ENCODE assay signal across 8 cellular contexts in the genomic region with DNA sequence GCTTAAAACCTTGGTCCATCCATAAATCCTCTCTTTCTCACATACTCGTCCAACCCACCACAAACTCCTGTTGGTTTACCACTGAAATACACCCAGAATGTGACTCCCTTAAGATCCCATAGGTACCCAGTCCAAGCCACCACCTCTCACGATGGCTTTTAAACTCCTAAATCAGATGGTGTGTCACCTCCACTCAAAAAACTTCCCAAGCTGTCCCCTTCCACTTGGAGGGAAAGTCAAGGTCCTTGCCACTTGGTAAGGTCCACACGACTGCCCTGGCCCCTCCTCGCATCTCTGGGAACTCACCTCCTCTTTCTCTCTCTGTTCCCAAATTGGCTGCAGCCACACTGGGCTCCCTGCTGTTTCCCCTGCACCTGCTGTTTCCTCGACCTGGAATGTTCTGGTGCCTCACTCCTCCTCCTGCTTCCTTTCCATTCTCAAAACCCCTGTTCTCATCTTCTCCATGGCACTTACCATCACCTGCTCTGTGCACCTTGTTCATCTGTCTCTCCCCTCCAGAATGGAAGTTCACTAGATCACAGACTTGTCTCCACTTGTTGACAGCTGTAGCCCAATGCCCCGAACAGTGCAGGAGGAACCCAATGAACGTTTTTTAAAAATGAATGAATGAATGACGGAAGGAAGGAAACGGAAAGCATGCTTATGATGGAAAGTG. TPM values are rescaled to one million over a fixed set of nuclear protein-coding genes. Genes with fewer than 3 reads are reported as not detected.
DNase-seq lines count a peak whose midpoint lies in the region; ATAC-seq and TF ChIP-seq lines count a peak whose summit lies in the region.

No MANE protein-coding gene starts in this region.

- POLR2A ChIA-PET in activated CD4-positive, alpha-beta T cell treated with anti-CD3 and anti-CD28 coated beads for 36 hours (lab: Charles Lee): interaction anchor here (1.5 kb wide), 1 partner anchor 17 kb away, joined by 3 read pairs; no protein-coding TSS in a partner anchor
- POLR2A ChIA-PET in MCF 10A (lab: Yijun Ruan, JAX): interaction anchor here (0.6 to 2.7 kb wide), 7 partner anchors 18 to 619 kb away, joined by 3 to 25 read pairs (median 3); partner anchors contain the start of gene ZFAND2A

- H3K27ac ChIP-seq in muscle layer of duodenum (ENCODE audit: low read length): no peak overlapping the region

- peaks cover 7 to 11% of the 10 kb centered on the region in 2 donors for H3K4me1 ChIP-seq in muscle layer of duodenum (ENCODE audit: control insufficient read depth in 1 of 2, insufficient read depth in 2 of 2, low read length in 2 of 2)

- peak overlapping the region; percentile 52 to 96 for H3K4me3 ChIP-seq in muscle layer of duodenum (ENCODE audit: low read depth in 1 of 2, low read length in 2 of 2)

- CTCF ChIA-PET in activated CD4-positive, alpha-beta T cell treated with anti-CD3 and anti-CD28 coated beads for 36 hours (lab: Charles Lee): interaction anchor here (0.6 to 1.8 kb wide), 6 partner anchors 15 to 144 kb away, joined by 3 to 8 read pairs (median 5); no protein-coding TSS in a partner anchor
- CTCF ChIA-PET in MCF 10A (lab: Yijun Ruan, JAX): interaction anchor here (0.5 to 2.3 kb wide), 4 partner anchors 46 to 251 kb away, joined by 3 to 11 read pairs (median 4); no protein-coding TSS in a partner anchor

- no peak for ATAC-seq in activated CD4-positive, alpha-beta T cell treated with anti-CD3 and anti-CD28 coated beads for 36 hours
- ATAC-seq in GM18909 (IDR thresholded peaks at IDR 0.05; ENCODE audit: poor library complexity, unreplicated experiment) (no peak), HG02885 (IDR thresholded peaks at IDR 0.05; ENCODE audit: poor library complexity, unreplicated experiment) (no peak)

- H3K27me3 ChIP-seq in muscle layer of duodenum (ENCODE audit: low read depth, low read length): no peaks in the 10 kb centered on the region

- intact Hi-C loops in activated CD4-positive, alpha-beta T cell treated with anti-CD3 and anti-CD28 coated beads for 36 hours (cut with DNase I, micrococcal nuclease): loop anchor here in 1 of 2 experiments (5.0 kb wide), 1 partner anchor 95 kb away; the partner anchor contains the start of gene GPR146
- intact Hi-C loops in MCF 10A (cut with micrococcal nuclease): loop anchor here (5.0 kb wide), 1 partner anchor 50 kb away; the partner anchor contains the start of gene GPER1

- DNase-seq in activated CD4-positive, alpha-beta T cell treated with anti-CD3 and anti-CD28 coated beads for 36 hours: peak; percentile 27
- no peak for DNase-seq in activated CD4-positive, alpha-beta T cell treated with anti-CD3 and anti-CD28 coated beads for 48 hours
- peak; percentile 82 for DNase-seq in NCI-H69 (lab: John Stamatoyannopoulos, UW)
- peak; percentile 16 for DNase-seq in MCF 10A (ENCODE audit: unreplicated experiment)
- DNase-seq in activated CD8-positive, alpha-beta memory T cell treated with anti-CD3 and anti-CD28 coated beads, Interleukin-2, amount 50 U/mL, for 4 hours: no peak

- no peaks in the 10 kb centered on the region for H3K9me3 Mint-ChIP-seq in activated CD4-positive, alpha-beta T cell treated with anti-CD3 and anti-CD28 coated beads for 36 hours (ENCODE audit: low read depth)
- H3K9me3 Mint-ChIP-seq in MCF 10A (ENCODE audit: unreplicated experiment): peaks cover under 1% of the 10 kb centered on the region

- peaks cover 8% of the 10 kb centered on the region for H3K36me3 Mint-ChIP-seq in activated CD4-positive, alpha-beta T cell treated with anti-CD3 and anti-CD28 coated beads for 36 hours (ENCODE audit: low read depth)
- peaks cover 8% of the 10 kb centered on the region for H3K36me3 Mint-ChIP-seq in MCF 10A (ENCODE audit: insufficient read depth, unreplicated experiment)

- H3K4me1 Mint-ChIP-seq in activated CD4-positive, alpha-beta T cell treated with anti-CD3 and anti-CD28 coated beads for 36 hours: peaks cover 21% of the 10 kb centered on the region
- peaks cover 11% of the 10 kb centered on the region for H3K4me1 Mint-ChIP-seq in MCF 10A (ENCODE audit: insufficient read depth, unreplicated experiment)

- TF ChIP-seq CTCF in MCF 10A (IDR thresholded peaks at IDR 0.05; ENCODE audit: unreplicated experiment): no peak

- peak overlapping the region; percentile 75 for H3K4me3 Mint-ChIP-seq in activated CD4-positive, alpha-beta T cell treated with anti-CD3 and anti-CD28 coated beads for 36 hours
- H3K4me3 Mint-ChIP-seq in MCF 10A (ENCODE audit: unreplicated experiment): peak overlapping the region; percentile 74

- H3K36me3 ChIP-seq in muscle layer of duodenum (ENCODE audit: control insufficient read depth in 1 of 2, insufficient read depth in 2 of 2, low read length in 2 of 2): no peaks in the 10 kb centered on the region

- TSS peak; percentile 43 for BruUV-seq in MCF 10A (replicated peaks; lab: Mats Ljungman, UMichigan)

- no peaks in the 10 kb centered on the region for H3K9me3 ChIP-seq in muscle layer of duodenum (ENCODE audit: control insufficient read depth in 1 of 2, low read length in 2 of 2)

- H3K27ac Mint-ChIP-seq in activated CD4-positive, alpha-beta T cell treated with anti-CD3 and anti-CD28 coated beads for 36 hours: peak overlapping the region; percentile 69
- H3K27ac Mint-ChIP-seq in MCF 10A (ENCODE audit: low read depth, unreplicated experiment): peak overlapping the region; percentile 94

- H3K27me3 Mint-ChIP-seq in activated CD4-positive, alpha-beta T cell treated with anti-CD3 and anti-CD28 coated beads for 36 hours: no peaks in the 10 kb centered on the region
- no peaks in the 10 kb centered on the region for H3K27me3 Mint-ChIP-seq in MCF 10A (ENCODE audit: insufficient read depth, unreplicated experiment)

RNA-seq across cellular contexts. Expression of gene ZFAND2A, which starts 23.0 kb away (rescaled TPM):
- 10 to 100 TPM; 21.6 to 25.2 TPM for total RNA-seq in activated CD4-positive, alpha-beta T cell treated with anti-CD3 and anti-CD28 coated beads for 36 hours
- total RNA-seq in MCF 10A (2022): 30.1 and 40.7 TPM in 2 replicates

RNA-seq across cellular contexts. Expression of gene GPER1, which starts 49.1 kb away (rescaled TPM):
- not detected for total RNA-seq in activated CD4-positive, alpha-beta T cell treated with anti-CD3 and anti-CD28 coated beads for 36 hours
- total RNA-seq in MCF 10A (2022): 0.28 and 0.32 TPM in 2 replicates

Comparison
In these comparisons a context has a peak if more than half of its experiments do, and no peak if none do; other contexts are left out.
1. DNase-seq: peak in activated CD4-positive, alpha-beta T cell treated with anti-CD3 and anti-CD28 coated beads for 36 hours (single experiment), NCI-H69 (single experiment) and MCF 10A (single experiment); none in activated CD4-positive, alpha-beta T cell treated with anti-CD3 and anti-CD28 coated beads for 48 hours (single experiment) and activated CD8-positive, alpha-beta memory T cell treated with anti-CD3 and anti-CD28 coated beads, Interleukin-2, amount 50 U/mL, for 4 hours (single experiment).